ENCODE assay signal across 25 cellular contexts in genomic region chr2:232795920-232796319, GRCh38. TPM values are rescaled to one million over a fixed set of nuclear protein-coding genes. Genes with fewer than 3 reads are reported as not detected.
A peak's percentile ranks its signal among the peaks of the same experiment; 100 is the strongest.
DNase-seq lines count a peak whose midpoint lies in the region; ATAC-seq and TF ChIP-seq lines count a peak whose summit lies in the region.
"Had no signal": no experiment of that assay in that cellular context is flagged by ENCODE, and none has a peak within 500 bp of the region (broad histone marks: within the 10 kb centered on the region; RNA-seq: fewer than 3 reads in every experiment).

No MANE protein-coding gene starts in this region.

- H3K4me3 ChIP-seq in SK-N-MC (no peak overlapping the region), fibroblast of the aortic adventitia (ENCODE audit: low read depth, low read length) (no peak overlapping the region)
- H3K4me3 ChIP-seq: ascending aorta, spleen had no signal

- no peak for TF ChIP-seq CTCF in 22Rv1 (IDR thresholded peaks at IDR 0.05)
- no peak for TF ChIP-seq CTCF in AG09319 (IDR thresholded peaks at IDR 0.05; ENCODE audit: low read depth, low read length)
- TF ChIP-seq CTCF in fibroblast of the aortic adventitia (IDR thresholded peaks at IDR 0.05; ENCODE audit: insufficient read depth, low read length) = no peak
- no peak for TF ChIP-seq CTCF in GM10266 (IDR thresholded peaks at IDR 0.05; ENCODE audit: control insufficient read depth, insufficient read depth, low read depth, missing control alignments)

- H3K36me3 ChIP-seq in SK-N-MC (ENCODE audit: insufficient read depth, low read length) = peaks cover 86% of the 10 kb centered on the region

- peak overlapping the region; percentile 36 for H3K9ac ChIP-seq in SK-N-MC (ENCODE audit: insufficient read length)
- H3K9ac ChIP-seq: KMS-11 had no signal

- ATAC-seq in HG03108 (IDR thresholded peaks at IDR 0.05; ENCODE audit: unreplicated experiment) = no peak
- ATAC-seq: activated CD8-positive, alpha-beta memory T cell treated with anti-CD3 and anti-CD28 coated beads, Interleukin-2, amount 10 ng/mL, durations not matched to agents 7 days and 5 days; left ventricle myocardium superior; naive thymus-derived CD8-positive, alpha-beta T cell; SK-N-SH treated with all-trans-retinoic acid at 6 μM for 48 hours; stimulated activated naive B cell treated with anti-CD40 and anti-IgM and Interleukin-4, amounts not matched to agents 10 μg/mL and 1 μg/mL and 100 μg/mL, for 72 hours had no signal

- H3K9me3 ChIP-seq in SK-N-MC (ENCODE audit: low read depth, low read length) = no peaks in the 10 kb centered on the region
- H3K9me3 ChIP-seq: ascending aorta had no signal

- H3K27ac ChIP-seq in 22Rv1 (0 out of 2 replicates have a peak overlapping the region, but pooled peaks have one; percentile 8), SK-N-MC (peak overlapping the region; percentile 59; the same call in 1 of the 2 replicates)
- H3K27ac ChIP-seq: ascending aorta, KMS-11, spleen, VCaP had no signal

- peak; percentile 77 for DNase-seq in AG09319 (ENCODE audit: extremely low read depth, low read depth)
- DNase-seq in SK-N-MC (ENCODE audit: low read depth, low spot score) = no peak
- DNase-seq in fibroblast of the aortic adventitia (ENCODE audit: low read depth) = peak; percentile 73
- DNase-seq in GM10266 (ENCODE audit: extremely low spot score) = no peak
- no peak for DNase-seq in activated naive CD4-positive, alpha-beta T cell treated with Interleukin-2 at 50 U/mL for 16 hours
- no peak for DNase-seq in hippocampal formation (lab: John Stamatoyannopoulos, UW)
- DNase-seq: activated CD4-positive, alpha-beta T cell treated with anti-CD3 and anti-CD28 coated beads for 48 hours; activated CD8-positive, alpha-beta memory T cell treated with anti-CD3 and anti-CD28 coated beads, Interleukin-2, amount 10 ng/mL, durations not matched to agents 7 days and 5 days; CD8-positive, alpha-beta memory T cell; GDM1; left ventricle myocardium superior; naive thymus-derived CD8-positive, alpha-beta T cell; NCI-H526; occipital lobe; spleen; stimulated activated CD4-positive, alpha-beta T cell treated with anti-CD3 and anti-CD28 coated beads, Interleukin-2, amount 100 ng/mL, for 48 hours; stimulated activated naive B cell treated with anti-CD40 and anti-IgM and Interleukin-4, amounts not matched to agents 10 μg/mL and 1 μg/mL and 100 μg/mL, for 72 hours; T-helper 2 cell had no signal

RNA-seq across cellular contexts. Expression of gene KCNJ13, which starts 19.6 kb away (rescaled TPM):
- not detected in 2 replicates for total RNA-seq in fibroblast of the aortic adventitia (ENCODE audit: low replicate concordance)
- total RNA-seq: activated CD8-positive, alpha-beta memory T cell treated with anti-CD3 and anti-CD28 coated beads, Interleukin-2, amount 10 ng/mL, durations not matched to agents 7 days and 5 days; activated T-helper 1 cell treated with anti-CD3 and anti-CD28 coated beads, Interleukin-12 subunit alpha, Interleukin-12 subunit beta, Interleukin-2, Interleukin-4 antibody, amounts not matched to agents 30 ng/mL and 10 ng/mL and 1 ng/mL, durations not matched to agents 14 hours and 24 hours and 36 hours; ascending aorta; CD8-positive, alpha-beta memory T cell; left ventricle myocardium superior; naive thymus-derived CD8-positive, alpha-beta T cell; spleen had no signal

Comparison
In these comparisons a context has a peak if more than half of its experiments do, and no peak if none do; other contexts are left out.
1. DNase-seq: peak in AG09319 (single experiment) and fibroblast of the aortic adventitia (single experiment); none in SK-N-MC (single experiment), GM10266 (single experiment), activated naive CD4-positive, alpha-beta T cell treated with Interleukin-2 at 50 U/mL for 16 hours (single experiment) and hippocampal formation (0 of 2).